1 cellular context compared by ENCODE assay signal in genomic region chr17:47257651-47258339, GRCh38.
TF ChIP-seq lines count a peak whose summit lies in the region.

No MANE protein-coding gene starts in this region.

TF ChIP-seq in H1, 55 proteins besides CTCF, POLR2A, EP300 and RAD21:
- no peak for TF ChIP-seq CHD1 (IDR thresholded peaks at IDR 0.05; ENCODE audit: low read depth, low read length)
- TF ChIP-seq BCL11A (IDR thresholded peaks at IDR 0.05; ENCODE audit: low read depth in 2 of 2, low read length in 2 of 2) = no peak
- TF ChIP-seq TEAD4 (IDR thresholded peaks at IDR 0.05; ENCODE audit: low read depth, low read length) = no peak
- TF ChIP-seq RFX5 (IDR thresholded peaks at IDR 0.05; ENCODE audit: borderline replicate concordance, low read depth, low read length) = no peak
- no peak for TF ChIP-seq POU5F1 (IDR thresholded peaks at IDR 0.05; ENCODE audit: low read depth, low read length)
- no peak for TF ChIP-seq EZH2 (IDR thresholded peaks at IDR 0.05; ENCODE audit: low read depth, low read length, severe bottlenecking)
- TF ChIP-seq SIX5 (IDR thresholded peaks at IDR 0.05; ENCODE audit: low read depth, low read length) = no peak
- TF ChIP-seq SP4 (IDR thresholded peaks at IDR 0.05; ENCODE audit: low read length) = no peak
- no peak for TF ChIP-seq CREB1 (IDR thresholded peaks at IDR 0.05)
- no peak for TF ChIP-seq PHF8 (conservative IDR thresholded peaks at IDR 0.05; ENCODE audit: low read depth, low read length)
- TF ChIP-seq YY1 (IDR thresholded peaks at IDR 0.05; ENCODE audit: low read depth, low read length) = no peak
- no peak for TF ChIP-seq KDM5A (IDR thresholded peaks at IDR 0.05; ENCODE audit: low read length)
- TF ChIP-seq, protein P1, sequence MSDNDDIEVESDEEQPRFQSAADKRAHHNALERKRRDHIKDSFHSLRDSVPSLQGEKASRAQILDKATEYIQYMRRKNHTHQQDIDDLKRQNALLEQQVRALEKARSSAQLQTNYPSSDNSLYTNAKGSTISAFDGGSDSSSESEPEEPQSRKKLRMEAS (IDR thresholded peaks at IDR 0.05) = no peak
- no peak for TF ChIP-seq FOSL1 (IDR thresholded peaks at IDR 0.05; ENCODE audit: insufficient read depth, low read depth, low read length)
- no peak for TF ChIP-seq ASH2L (IDR thresholded peaks at IDR 0.05; ENCODE audit: low read length)
- no peak for TF ChIP-seq BRCA1 (IDR thresholded peaks at IDR 0.05; ENCODE audit: low read depth, low read length)
- TF ChIP-seq HDAC6 (IDR thresholded peaks at IDR 0.05; ENCODE audit: low read depth, low read length) = no peak
- no peak for TF ChIP-seq JUN (IDR thresholded peaks at IDR 0.05; ENCODE audit: low read depth, low read length)
- no peak for TF ChIP-seq ZNF274 (IDR thresholded peaks at IDR 0.05; ENCODE audit: borderline replicate concordance, extremely low read depth, low read length)
TF ChIP-seq in H1: peak in this region for 0.
